ENCODE assay signal across 9 cellular contexts in the genomic region with DNA sequence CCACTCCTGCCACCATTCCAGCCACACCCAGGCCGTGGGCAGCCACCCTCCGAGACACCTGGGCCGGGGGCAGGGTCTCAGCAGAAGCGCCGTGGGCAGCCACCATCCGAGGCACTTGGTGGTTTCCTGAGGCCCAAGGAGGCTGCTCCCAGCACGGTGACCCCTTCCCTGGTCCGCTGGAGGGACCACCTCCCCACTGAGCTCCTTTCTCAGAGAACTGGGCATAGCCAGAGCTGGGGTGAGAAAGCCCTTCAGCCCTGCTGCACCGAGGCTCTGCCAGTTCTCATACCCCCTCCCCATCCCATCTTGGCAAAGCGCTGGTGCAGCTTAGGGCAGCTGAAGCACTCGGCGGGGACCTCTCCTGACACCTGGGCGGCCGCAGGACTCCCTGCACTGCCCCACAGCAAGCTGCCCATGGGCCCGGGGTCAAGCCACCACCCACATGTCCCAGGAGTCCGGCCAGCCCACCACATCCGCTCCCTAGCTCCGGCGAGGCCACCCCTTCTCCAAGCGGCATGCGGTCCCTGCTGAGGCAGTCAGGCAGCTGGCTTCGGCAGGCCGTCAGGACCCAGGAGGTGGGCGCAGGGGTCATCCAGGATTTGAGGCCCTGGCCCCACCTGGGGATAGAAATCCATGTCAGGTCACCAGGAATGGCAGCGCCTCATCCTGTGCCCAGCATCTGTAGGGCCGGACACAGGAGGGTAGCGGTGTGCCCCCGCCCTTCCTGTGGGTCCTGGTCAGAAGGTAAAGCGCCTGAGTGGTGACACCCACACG. TPM values are rescaled to one million over a fixed set of nuclear protein-coding genes. Genes with fewer than 3 reads are reported as not detected.
DNase-seq lines count a peak whose midpoint lies in the region; ATAC-seq, FAIRE-seq and TF ChIP-seq lines count a peak whose summit lies in the region.
"Had no signal": no experiment of that assay in that cellular context is flagged by ENCODE, and none has a peak within 500 bp of the region (broad histone marks: within the 10 kb centered on the region; RNA-seq: fewer than 3 reads in every experiment).

No MANE protein-coding gene starts in this region.

- no peak overlapping the region for H2AFZ ChIP-seq in DND-41 (ENCODE audit: low read depth, low read length)
- no peak overlapping the region for H2AFZ ChIP-seq in KMS-11 (ENCODE audit: low read depth)
- no peak overlapping the region for H2AFZ ChIP-seq in osteoblast (ENCODE audit: low read length)

- intact Hi-C loops in colonic mucosa (cut with DNase I), result no loop called here

- H3K9ac ChIP-seq in DND-41 (ENCODE audit: low read depth, low read length) (no peak overlapping the region), KMS-11 (peak overlapping the region; percentile 51), colonic mucosa (ENCODE audit: low read depth in 2 of 2, low read length in 2 of 2) (peak overlapping the region in 1 of 2 donors; percentile 58)

- H3K4me1 ChIP-seq in DND-41 (ENCODE audit: insufficient read depth, low read length) (peaks cover 26% of the 10 kb centered on the region), KMS-11 (ENCODE audit: low read depth, poor library complexity, severe bottlenecking) (peaks cover 21% of the 10 kb centered on the region), colonic mucosa (peaks cover 8% of the 10 kb centered on the region), osteoblast (ENCODE audit: insufficient read depth, low read length) (peaks cover 11% of the 10 kb centered on the region)

- DNase-seq in DND-41, result no peak
- no peak for DNase-seq in colonic mucosa
- peak; percentile 68 for DNase-seq in osteoblast (ENCODE audit: insufficient read length, low spot score, missing footprints)
- no peak for DNase-seq in stimulated activated CD8-positive, alpha-beta memory T cell treated with anti-CD3 and anti-CD28 coated beads, Interleukin-4, amount 100 ng/mL, for 48 hours
- no peak for DNase-seq in SW480 (ENCODE audit: low spot score)
- DNase-seq in urothelium cell line (ENCODE audit: low spot score), result no peak
- DNase-seq in NCI-H187 (lab: John Stamatoyannopoulos, UW), result no peak

- H3K79me2 ChIP-seq in DND-41 (ENCODE audit: insufficient read depth, low read length) (peaks cover 19% of the 10 kb centered on the region), KMS-11 (ENCODE audit: insufficient read depth, low read depth) (peaks cover 11% of the 10 kb centered on the region), osteoblast (ENCODE audit: insufficient read depth, low read length) (peaks cover 5% of the 10 kb centered on the region)

- no peak for FAIRE-seq in urothelium cell line (lab: Jason Lieb, UNC)
- FAIRE-seq: bronchial epithelial cell had no signal

- H3K36me3 ChIP-seq in DND-41 (ENCODE audit: insufficient read depth, low read length), result peaks cover 64% of the 10 kb centered on the region
- no peaks in the 10 kb centered on the region for H3K36me3 ChIP-seq in KMS-11 (ENCODE audit: insufficient read depth)
- H3K36me3 ChIP-seq in colonic mucosa, result no peaks in the 10 kb centered on the region
- peaks cover 8% of the 10 kb centered on the region for H3K36me3 ChIP-seq in osteoblast (ENCODE audit: insufficient read depth, low read length)

- ATAC-seq in DND-41 (ENCODE audit: insufficient read depth, low read depth), result no peak

- H3K4me3 ChIP-seq in DND-41 (ENCODE audit: low read depth in 1 of 2, low read length in 2 of 2) (no peak overlapping the region), KMS-11 (IDR thresholded peaks at IDR 0.05; ENCODE audit: insufficient read depth, low read depth, low read length) (no peak overlapping the region), colonic mucosa (no peak overlapping the region), osteoblast (ENCODE audit: insufficient read depth, low read length) (no peak overlapping the region)

- H3K27me3 ChIP-seq in DND-41 (ENCODE audit: insufficient read depth, low read length, poor library complexity) (no peaks in the 10 kb centered on the region), KMS-11 (ENCODE audit: insufficient read depth, low read depth) (no peaks in the 10 kb centered on the region), colonic mucosa (no peaks in the 10 kb centered on the region), osteoblast (ENCODE audit: insufficient read depth, low read length) (no peaks in the 10 kb centered on the region)

- H3K9me3 ChIP-seq in DND-41 (ENCODE audit: insufficient read depth, low read length, severe bottlenecking) (no peaks in the 10 kb centered on the region), colonic mucosa (no peaks in the 10 kb centered on the region), osteoblast (ENCODE audit: low read depth, low read length) (no peaks in the 10 kb centered on the region)

- no peak for TF ChIP-seq CTCF in DND-41 (IDR thresholded peaks at IDR 0.05; ENCODE audit: borderline replicate concordance, extremely low read depth, low read length, poor library complexity, severe bottlenecking)
- no peak for TF ChIP-seq CTCF in KMS-11 (conservative IDR thresholded peaks at IDR 0.05; ENCODE audit: low read depth, low read length)
- no peak for TF ChIP-seq CTCF in colonic mucosa (IDR thresholded peaks at IDR 0.05)
- TF ChIP-seq CTCF in osteoblast (IDR thresholded peaks at IDR 0.05; ENCODE audit: extremely low read depth, low read depth, low read length), result no peak

- H3K27ac ChIP-seq in DND-41 (ENCODE audit: low read length) (no peak overlapping the region), KMS-11 (peak overlapping the region; percentile 69), colonic mucosa (peak overlapping the region; percentile 88), osteoblast (ENCODE audit: low read depth, low read length) (no peak overlapping the region)

- H4K20me1 ChIP-seq in DND-41 (ENCODE audit: insufficient read depth, low read length), result peaks cover 54% of the 10 kb centered on the region
- no peaks in the 10 kb centered on the region for H4K20me1 ChIP-seq in KMS-11 (ENCODE audit: insufficient read depth)
- H4K20me1 ChIP-seq in osteoblast (ENCODE audit: insufficient read depth, low read length), result peaks cover 9% of the 10 kb centered on the region

- H3K4me2 ChIP-seq in DND-41 (ENCODE audit: insufficient read depth, low read length), result 0 out of 2 replicates have a peak overlapping the region, but pooled peaks have one; percentile 93
- H3K4me2 ChIP-seq in KMS-11, result peak overlapping the region; percentile 93
- no peak overlapping the region for H3K4me2 ChIP-seq in osteoblast (ENCODE audit: insufficient read depth, low read length)

RNA-seq across cellular contexts. Expression of a gene that starts 1.3 kb away (rescaled TPM):
- total RNA-seq in colonic mucosa (100 to 1,000 TPM; 368 to 389 TPM), osteoblast (144 and 250 TPM in 2 replicates)

RNA-seq across cellular contexts. Expression of a gene that starts 10.7 kb away (rescaled TPM):
- total RNA-seq in colonic mucosa, result 100 to 1,000 TPM in 1 of 2 donors, 10 to 100 TPM in 1; 86.2 to 132 TPM
- total RNA-seq in osteoblast, result 67.3 and 73.1 TPM in 2 replicates

RNA-seq across cellular contexts. Expression of a gene that starts 13.8 kb away (rescaled TPM):
- total RNA-seq in colonic mucosa (not detected), osteoblast (under 0.01 and 0.29 TPM in 2 replicates)

RNA-seq across cellular contexts. Expression of a gene that starts 34.1 kb away (rescaled TPM):
- under 1 TPM; 0.25 to 0.40 TPM for total RNA-seq in colonic mucosa
- not detected in 2 replicates for total RNA-seq in osteoblast
- total RNA-seq: bronchial epithelial cell had no signal

RNA-seq across cellular contexts. Expression of a gene that starts 54.0 kb away (rescaled TPM):
- total RNA-seq in colonic mucosa (1 to 10 TPM; 9.2 to 9.3 TPM), osteoblast (14.5 and 18.0 TPM in 2 replicates)

Comparison
In these comparisons a context has a peak if more than half of its experiments do, and no peak if none do; other contexts are left out.
1. H3K27ac ChIP-seq: peak in KMS-11 (single experiment) and colonic mucosa (single experiment); none in DND-41 (single experiment) and osteoblast (single experiment).